ENCODE assay signal across 4 cellular contexts in the genomic region with DNA sequence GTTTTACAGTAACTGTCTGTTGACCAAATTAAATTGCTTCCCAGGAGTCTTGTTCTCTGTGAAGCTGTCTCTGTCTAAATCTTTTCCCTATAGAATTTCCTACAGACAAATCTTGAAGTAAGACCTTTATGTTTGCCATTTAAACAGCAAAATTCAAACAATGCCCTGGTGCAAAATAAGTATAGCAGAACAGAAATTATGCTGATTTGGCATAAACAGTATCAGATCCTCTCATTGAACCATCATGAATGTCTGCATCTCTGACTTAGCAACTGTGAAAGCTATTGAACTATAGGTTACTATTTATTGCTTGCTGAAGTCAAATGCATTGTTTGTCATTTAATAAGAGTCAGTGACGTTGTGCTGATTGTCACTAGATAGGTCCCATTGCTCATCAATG.
A peak's percentile ranks its signal among the peaks of the same experiment; 100 is the strongest.
TF ChIP-seq lines count a peak whose summit lies in the region.

No MANE protein-coding gene starts in this region.

TF ChIP-seq in IMR-90, 13 proteins besides CTCF, POLR2A, EP300 and RAD21:
- peak; percentile 61 for TF ChIP-seq MAFK (IDR thresholded peaks at IDR 0.05; ENCODE audit: low read depth, low read length)
TF ChIP-seq in IMR-90: peak in this region for 1; not testable (repeated sequence) for 12.

TF ChIP-seq in K562, 482 proteins besides CTCF, POLR2A, EP300 and RAD21:
- TF ChIP-seq MAFG (tag; conservative IDR thresholded peaks at IDR 0.05) = peak; percentile 70
- peak; percentile 62 for TF ChIP-seq MAFK (IDR thresholded peaks at IDR 0.05; ENCODE audit: low read length)
- peak; percentile 76 for TF ChIP-seq ZNF316 (IDR thresholded peaks at IDR 0.05)
- peak; percentile 62; the same call in 1 of the 2 replicates for TF ChIP-seq MAFF (IDR thresholded peaks at IDR 0.05; ENCODE audit: low read length)
- peak; percentile 67 for TF ChIP-seq C11orf30 (IDR thresholded peaks at IDR 0.05; ENCODE audit: low read depth)

TF ChIP-seq in H1, 55 proteins besides CTCF, POLR2A, EP300 and RAD21:
- peak; percentile 23; the same call in 1 of the 2 replicates for TF ChIP-seq MAFK (IDR thresholded peaks at IDR 0.05; ENCODE audit: low read depth, low read length)

TF ChIP-seq in neural cell, 6 proteins besides CTCF, POLR2A, EP300 and RAD21:
- TF ChIP-seq POLR2AphosphoS5 (IDR thresholded peaks at IDR 0.05) = peak; percentile 42
TF ChIP-seq in neural cell: peak in this region for 1; not testable (repeated sequence) for 5.
